ENCODE assay signal across 8 cellular contexts in the genomic region with DNA sequence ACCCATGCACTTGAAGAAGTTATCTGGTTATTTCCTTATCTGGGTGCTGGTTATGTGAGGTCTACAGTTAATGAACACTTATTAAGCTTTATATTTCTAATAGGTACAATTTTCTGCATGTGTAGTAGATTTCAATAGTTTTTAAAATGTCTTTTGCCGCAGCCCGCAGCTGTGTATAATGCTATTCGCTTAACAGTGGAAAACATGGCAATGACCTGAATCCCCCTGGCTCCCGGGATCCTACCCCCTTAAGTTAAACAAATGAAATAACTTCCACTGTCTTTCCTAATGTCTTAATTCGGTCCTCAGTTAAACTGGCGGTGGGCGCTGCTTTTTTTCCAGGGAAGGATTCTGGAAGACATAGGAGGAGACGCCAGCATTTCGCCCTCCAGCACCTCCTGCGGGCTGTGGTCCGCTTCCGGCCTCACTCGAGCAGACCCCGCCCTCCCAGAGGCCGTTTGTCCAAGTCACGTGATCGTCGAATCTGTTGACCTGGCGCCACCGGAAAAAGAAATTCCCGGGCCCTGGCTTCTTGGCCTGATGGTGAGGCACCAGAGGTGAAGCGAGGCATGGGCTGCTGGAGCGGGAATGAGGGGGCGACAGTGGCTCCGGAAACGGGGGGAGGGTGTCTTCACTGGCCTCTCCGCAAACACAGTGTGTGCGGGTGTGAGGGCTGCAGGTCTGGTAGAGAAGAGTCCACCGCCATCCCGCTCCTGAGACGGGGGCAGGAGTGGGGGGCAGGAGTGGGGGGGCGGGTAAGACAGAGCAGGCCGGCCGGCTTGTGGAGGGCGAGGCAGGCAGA. TPM values are rescaled to one million over a fixed set of nuclear protein-coding genes. Genes with fewer than 3 reads are reported as not detected.
DNase-seq lines count a peak whose midpoint lies in the region; ATAC-seq and TF ChIP-seq lines count a peak whose summit lies in the region.

No MANE protein-coding gene starts in this region.

- H3K4me1 ChIP-seq in SJCRH30 (no peaks in the 10 kb centered on the region), gastroesophageal sphincter (peaks cover 2 to 18% (median 7%) of the 10 kb centered on the region in 3 donors), neuron (ENCODE audit: insufficient read depth, low read length) (peaks cover 2% of the 10 kb centered on the region)

- peak; percentile 18 to 23 for TF ChIP-seq POLR2A in gastroesophageal sphincter (IDR thresholded peaks at IDR 0.05)

- H3K4me1 Mint-ChIP-seq in Calu3 (ENCODE audit: low read depth, unreplicated experiment) = peaks cover 22% of the 10 kb centered on the region
- H3K4me1 Mint-ChIP-seq in activated naive CD4-positive, alpha-beta T cell treated with anti-CD3 and anti-CD28 coated beads for 36 hours (ENCODE audit: low read depth) = peaks cover 11% of the 10 kb centered on the region

- peak; percentile 18 for TF ChIP-seq CTCF in Calu3 (IDR thresholded peaks at IDR 0.05; ENCODE audit: unreplicated experiment)
- TF ChIP-seq CTCF in gastroesophageal sphincter (IDR thresholded peaks at IDR 0.05) = peak in 2 of 4 experiments; percentile 28 to 49

- H3K9me3 ChIP-seq in SJCRH30 (replicated peaks) (no peaks in the 10 kb centered on the region), gastroesophageal sphincter (no peaks in the 10 kb centered on the region), neuron (ENCODE audit: low read length) (no peaks in the 10 kb centered on the region)

- peak overlapping the region; percentile 95 for H3K27ac Mint-ChIP-seq in Calu3 (ENCODE audit: unreplicated experiment)
- H3K27ac Mint-ChIP-seq in activated naive CD4-positive, alpha-beta T cell treated with anti-CD3 and anti-CD28 coated beads for 36 hours = peak overlapping the region; percentile 95

- H2AFZ ChIP-seq in neuron (ENCODE audit: low read depth, low read length) = peak overlapping the region; percentile 97

- CTCF ChIA-PET in Calu3 (lab: Charles Lee) = interaction anchor here (0.7 to 1.6 kb wide), 2 partner anchors 20 to 97 kb away, joined by 3 to 4 read pairs; no protein-coding TSS in a partner anchor
- CTCF ChIA-PET in activated naive CD4-positive, alpha-beta T cell treated with anti-CD3 and anti-CD28 coated beads for 36 hours (lab: Charles Lee) = interaction anchor here (0.6 to 3.0 kb wide), 6 partner anchors 13 to 1379 kb away, joined by 3 to 9 read pairs (median 3); no protein-coding TSS in a partner anchor

- no TSS peak for BruUV-seq in Calu3 (replicated peaks; lab: Mats Ljungman, UMichigan)

- H3K36me3 Mint-ChIP-seq in Calu3 (ENCODE audit: insufficient read depth, unreplicated experiment) = peaks cover 12% of the 10 kb centered on the region
- no peaks in the 10 kb centered on the region for H3K36me3 Mint-ChIP-seq in activated naive CD4-positive, alpha-beta T cell treated with anti-CD3 and anti-CD28 coated beads for 36 hours (ENCODE audit: low read depth)

- peak overlapping the region; percentile 56 for H3K27ac ChIP-seq in SJCRH30
- peak overlapping the region; percentile 51 to 88 (median 80) for H3K27ac ChIP-seq in gastroesophageal sphincter
- H3K27ac ChIP-seq in temporal lobe (ENCODE audit: low read depth, low read length) = peak overlapping the region; percentile 52

- no peaks in the 10 kb centered on the region for H3K36me3 ChIP-seq in SJCRH30
- H3K36me3 ChIP-seq in gastroesophageal sphincter = no peaks in the 10 kb centered on the region
- no peaks in the 10 kb centered on the region for H3K36me3 ChIP-seq in neuron (ENCODE audit: insufficient read depth, low read length)

- peak; percentile 67 for ATAC-seq in GM21528 (IDR thresholded peaks at IDR 0.05; ENCODE audit: low FRiP score, unreplicated experiment)
- ATAC-seq in gastroesophageal sphincter = peak; percentile 98

- H3K27me3 Mint-ChIP-seq in Calu3 (ENCODE audit: unreplicated experiment) = no peaks in the 10 kb centered on the region
- no peaks in the 10 kb centered on the region for H3K27me3 Mint-ChIP-seq in activated naive CD4-positive, alpha-beta T cell treated with anti-CD3 and anti-CD28 coated beads for 36 hours (ENCODE audit: low read depth)

- peak overlapping the region; percentile 64 for H3K4me3 ChIP-seq in SJCRH30
- H3K4me3 ChIP-seq in gastroesophageal sphincter = peak overlapping the region; percentile 41 to 46
- H3K4me3 ChIP-seq in neuron (ENCODE audit: low read length) = peak overlapping the region; percentile 92

- TF ChIP-seq EP300 in gastroesophageal sphincter (IDR thresholded peaks at IDR 0.05) = no peak

- 5 to 25% methylated on average over 4 to 7 of the region's 35 CpGs for WGBS in gastroesophageal sphincter (ENCODE audit: low coverage in 1 of 2), 2 donors

- intact Hi-C loops in Calu3 (cut with micrococcal nuclease; ENCODE audit: unreplicated experiment) = no loop called here
- intact Hi-C loops in activated naive CD4-positive, alpha-beta T cell treated with anti-CD3 and anti-CD28 coated beads for 36 hours (cut with micrococcal nuclease) = loop anchor here (1.0 kb wide), 1 partner anchor 19 kb away; no protein-coding TSS in a partner anchor

- no peaks in the 10 kb centered on the region for H3K27me3 ChIP-seq in SJCRH30
- H3K27me3 ChIP-seq in gastroesophageal sphincter = no peaks in the 10 kb centered on the region
- H3K27me3 ChIP-seq in neuron (ENCODE audit: insufficient read depth, low read length) = peaks cover 3% of the 10 kb centered on the region

- peak overlapping the region; percentile 91 for H3K4me3 Mint-ChIP-seq in Calu3 (ENCODE audit: low read depth, unreplicated experiment)
- peak overlapping the region; percentile 94 for H3K4me3 Mint-ChIP-seq in activated naive CD4-positive, alpha-beta T cell treated with anti-CD3 and anti-CD28 coated beads for 36 hours

- no peaks in the 10 kb centered on the region for H3K9me3 Mint-ChIP-seq in Calu3 (ENCODE audit: low read depth, unreplicated experiment)
- no peaks in the 10 kb centered on the region for H3K9me3 Mint-ChIP-seq in activated naive CD4-positive, alpha-beta T cell treated with anti-CD3 and anti-CD28 coated beads for 36 hours

- DNase-seq in Calu3 = peak; percentile 93
- DNase-seq in LHCN-M2 (ENCODE audit: low read depth) = peak; percentile 88
- peak; percentile 92 to 95 for DNase-seq in SJCRH30
- DNase-seq in activated naive CD4-positive, alpha-beta T cell treated with anti-CD3 and anti-CD28 coated beads for 36 hours = peak; percentile 84

RNA-seq across cellular contexts. Expression of a gene that starts 45.6 kb away (rescaled TPM):
- total RNA-seq in Calu3 (2022) = 0.05 TPM in 1 of 2 replicates, not detected in the other
- 16.4 and 21.0 TPM in 2 replicates for total RNA-seq in LHCN-M2 (2014; rRNA removed)
- polyA plus RNA-seq in LHCN-M2 (2012) = 25.1 TPM
- 10.4 and 11.1 TPM in 2 replicates for total RNA-seq in SJCRH30 (2014; rRNA removed; shearing (Covaris generic))
- not detected for total RNA-seq in activated naive CD4-positive, alpha-beta T cell treated with anti-CD3 and anti-CD28 coated beads for 36 hours
- total RNA-seq in gastroesophageal sphincter = 100 to 1,000 TPM in 3 of 4 donors, 10 to 100 TPM in 1; 98.7 to 396 (median 151) TPM
- total RNA-seq in temporal lobe = 6.6 TPM

Comparison
In these comparisons a context has a peak if more than half of its experiments do, and no peak if none do; other contexts are left out.
1. Peak in every context shown above with its lines: DNase-seq, ATAC-seq, H3K4me3 ChIP-seq and H3K27ac ChIP-seq.